25 cellular contexts compared by ENCODE assay signal in genomic region chr15:78981532-78982313, GRCh38.
"Had no signal": no experiment of that assay in that cellular context is flagged by ENCODE, and none has a peak within 500 bp of the region (broad histone marks: within the 10 kb centered on the region; RNA-seq: fewer than 3 reads in every experiment).

No MANE protein-coding gene starts in this region.

- H2AFZ ChIP-seq: hepatocyte had no signal

- H3K4me1 ChIP-seq: colonic mucosa, psoas muscle, upper lobe of right lung, uterus had no signal

- DNase-seq: colonic mucosa; dermis blood vessel endothelial cell; effector memory CD8-positive, alpha-beta T cell; gastrocnemius medialis; head of caudate nucleus; kidney; natural killer cell; occipital lobe; ovary; psoas muscle; right cardiac atrium; spleen; stimulated activated CD4-positive, alpha-beta T cell treated with anti-CD3 and anti-CD28 coated beads, Interleukin-4, amount 100 ng/mL, for 4 hours; transverse colon; upper lobe of right lung; uterus had no signal

- H3K4me2 ChIP-seq: hepatocyte had no signal

- H3K4me3 ChIP-seq: colonic mucosa, gastrocnemius medialis, hepatocyte, lung, ovary, psoas muscle, skin epidermis, spleen, transverse colon, upper lobe of right lung, uterus had no signal

- H3K36me3 Mint-ChIP-seq: mesothelial cell of epicardium, natural killer cell had no signal

- H3K4me1 Mint-ChIP-seq: natural killer cell had no signal

- H3K4me3 Mint-ChIP-seq: effector memory CD8-positive, alpha-beta T cell; memory B cell; mesothelial cell of epicardium; natural killer cell; stimulated activated memory B cell treated with anti-CD40 and anti-IgM and Interleukin-4, amounts not matched to agents 10 μg/mL and 1 μg/mL and 100 μg/mL, for 72 hours; stimulated activated naive CD8-positive, alpha-beta T cell treated with anti-CD3 and anti-CD28 coated beads, Interleukin-15, Interleukin-2, amounts not matched to agents 100 ng/mL and 50 ng/mL, for 24 hours had no signal

- FAIRE-seq: endometrium, kidney had no signal

- H3K27me3 ChIP-seq: colonic mucosa, gastrocnemius medialis, hepatocyte, ovary, transverse colon, upper lobe of right lung, uterus had no signal

- H3K27ac ChIP-seq: colonic mucosa, gastrocnemius medialis, hepatocyte, ovary, psoas muscle, spleen, transverse colon, upper lobe of right lung, uterus had no signal

- H3K27me3 Mint-ChIP-seq: memory B cell; stimulated activated memory B cell treated with anti-CD40 and anti-IgM and Interleukin-4, amounts not matched to agents 10 μg/mL and 1 μg/mL and 100 μg/mL, for 72 hours; stimulated activated naive CD8-positive, alpha-beta T cell treated with anti-CD3 and anti-CD28 coated beads, Interleukin-15, Interleukin-2, amounts not matched to agents 100 ng/mL and 50 ng/mL, for 24 hours had no signal

- H3K9me3 Mint-ChIP-seq: effector memory CD8-positive, alpha-beta T cell; memory B cell; mesothelial cell of epicardium; natural killer cell; stimulated activated memory B cell treated with anti-CD40 and anti-IgM and Interleukin-4, amounts not matched to agents 10 μg/mL and 1 μg/mL and 100 μg/mL, for 72 hours; stimulated activated naive CD8-positive, alpha-beta T cell treated with anti-CD3 and anti-CD28 coated beads, Interleukin-15, Interleukin-2, amounts not matched to agents 100 ng/mL and 50 ng/mL, for 24 hours had no signal

- H3K36me3 ChIP-seq: colonic mucosa, gastrocnemius medialis, ovary, spleen, transverse colon, upper lobe of right lung, uterus had no signal

- ATAC-seq: effector memory CD8-positive, alpha-beta T cell; gastrocnemius medialis; left lobe of liver; natural killer cell; right cardiac atrium; stimulated activated memory B cell treated with anti-CD40 and anti-IgM and Interleukin-4, amounts not matched to agents 10 μg/mL and 1 μg/mL and 100 μg/mL, for 72 hours; upper lobe of right lung had no signal

- H3K79me2 ChIP-seq: hepatocyte had no signal

- H3K27ac Mint-ChIP-seq: effector memory CD8-positive, alpha-beta T cell; memory B cell; mesothelial cell of epicardium; natural killer cell; stimulated activated memory B cell treated with anti-CD40 and anti-IgM and Interleukin-4, amounts not matched to agents 10 μg/mL and 1 μg/mL and 100 μg/mL, for 72 hours; stimulated activated naive CD8-positive, alpha-beta T cell treated with anti-CD3 and anti-CD28 coated beads, Interleukin-15, Interleukin-2, amounts not matched to agents 100 ng/mL and 50 ng/mL, for 24 hours had no signal

- H3K9me3 ChIP-seq: colonic mucosa, gastrocnemius medialis, ovary, psoas muscle, spleen, transverse colon, upper lobe of right lung, uterus had no signal
